1 cellular context compared by ENCODE assay signal in genomic region chr11:86288776-86289507, GRCh38.
A peak's percentile ranks its signal among the peaks of the same experiment; 100 is the strongest.
TF ChIP-seq lines count a peak whose summit lies in the region.

No MANE protein-coding gene starts in this region.

TF ChIP-seq in K562, 482 proteins besides CTCF, POLR2A, EP300 and RAD21 (continued from another document):
- TF ChIP-seq PBX2 (CRISPR knock-in tag; IDR thresholded peaks at IDR 0.05; ENCODE audit: low read depth) = no peak
- no peak for TF ChIP-seq PBX2 (tag; conservative IDR thresholded peaks at IDR 0.05; ENCODE audit: low read depth)
- TF ChIP-seq HLTF (IDR thresholded peaks at IDR 0.05) = peak; percentile 36; the same call in 1 of the 2 replicates
- 0 out of 2 replicates have a peak, but pooled peaks have one; percentile 39 for TF ChIP-seq SMAD4 (CRISPR knock-in tag; conservative IDR thresholded peaks at IDR 0.05)
- TF ChIP-seq ZNF316 (IDR thresholded peaks at IDR 0.05) = peak; percentile 81
- TF ChIP-seq KAT8 (IDR thresholded peaks at IDR 0.05; ENCODE audit: low read depth) = no peak
- TF ChIP-seq ZNF232 (CRISPR knock-in tag; IDR thresholded peaks at IDR 0.05) = no peak
- TF ChIP-seq TBL1XR1 (IDR thresholded peaks at IDR 0.05; ENCODE audit: low read length in 2 of 2) = no peak
- no peak for TF ChIP-seq ZNF408 (CRISPR knock-in tag; IDR thresholded peaks at IDR 0.05; ENCODE audit: low read depth)
- TF ChIP-seq ATF6 (CRISPR knock-in tag; IDR thresholded peaks at IDR 0.05) = no peak
- no peak for TF ChIP-seq ZEB2 (IDR thresholded peaks at IDR 0.05)
- TF ChIP-seq ZNF212 (CRISPR knock-in tag; IDR thresholded peaks at IDR 0.05) = no peak
- TF ChIP-seq CHD4 (IDR thresholded peaks at IDR 0.05; ENCODE audit: insufficient read depth, insufficient replicate concordance, low read depth, low read length, poor library complexity, severe bottlenecking) = no peak
- 0 out of 2 replicates have a peak, but pooled peaks have one; percentile 20 for TF ChIP-seq HMBOX1 (IDR thresholded peaks at IDR 0.05)
- TF ChIP-seq STAG1 (CRISPR knock-in tag; IDR thresholded peaks at IDR 0.05; ENCODE audit: borderline replicate concordance) = no peak
- peak; percentile 19 for TF ChIP-seq ZFP36 (IDR thresholded peaks at IDR 0.05; ENCODE audit: low read depth, low read length, partially characterized antibody)
- TF ChIP-seq MXI1 (IDR thresholded peaks at IDR 0.05; ENCODE audit: low read depth, low read length) = no peak
- peak; percentile 63 for TF ChIP-seq MAFK (IDR thresholded peaks at IDR 0.05; ENCODE audit: low read length)
- no peak for TF ChIP-seq LEF1 (IDR thresholded peaks at IDR 0.05)
- TF ChIP-seq PKNOX1 (IDR thresholded peaks at IDR 0.05) = peak; percentile 68
- peak; percentile 54; the same call in 1 of the 2 replicates for TF ChIP-seq ESRRA (IDR thresholded peaks at IDR 0.05; ENCODE audit: borderline replicate concordance, low read depth)
- no peak for TF ChIP-seq CREB3L1 (IDR thresholded peaks at IDR 0.05; ENCODE audit: borderline replicate concordance, low read depth)
- TF ChIP-seq CBX3 (IDR thresholded peaks at IDR 0.05; ENCODE audit: borderline replicate concordance in 1 of 2, low read length in 2 of 2) = peak in 1 of 2 experiments; percentile 36; a peak in 1 of 3 replicates
- no peak for TF ChIP-seq ASH1L (IDR thresholded peaks at IDR 0.05; ENCODE audit: borderline replicate concordance, low read depth, partially characterized antibody)
